17 cellular contexts compared by ENCODE assay signal in genomic region chr1:211279340-211279739, GRCh38. TPM values are rescaled to one million over a fixed set of nuclear protein-coding genes. Genes with fewer than 3 reads are reported as not detected.
A peak's percentile ranks its signal among the peaks of the same experiment; 100 is the strongest.
DNase-seq lines count a peak whose midpoint lies in the region; ATAC-seq, FAIRE-seq and TF ChIP-seq lines count a peak whose summit lies in the region.
"Had no signal": no experiment of that assay in that cellular context is flagged by ENCODE, and none has a peak within 500 bp of the region (broad histone marks: within the 10 kb centered on the region; RNA-seq: fewer than 3 reads in every experiment).

No MANE protein-coding gene starts in this region.

- BruUV-seq in GM12878 (replicated peaks; lab: Mats Ljungman, UMichigan): no TSS peak

- H2AFZ ChIP-seq in GM12878 (ENCODE audit: control insufficient read depth, low read depth, low read length): no peak overlapping the region
- H2AFZ ChIP-seq: GM23248 had no signal

- intact Hi-C loops in GM12878 (cut with micrococcal nuclease; ENCODE audit: unreplicated experiment): no loop called here

- 0% methylated on average over 1 of the region's 1 CpG for WGBS in GM12878 (ENCODE audit: insufficient coverage, insufficient replicate concordance, low lambda C conversion rate, missing lambda C conversion rate)

- TF ChIP-seq POLR2A in GM12878 (IDR thresholded peaks at IDR 0.05; ENCODE audit: low read depth, low read length): no peak

- no peaks in the 10 kb centered on the region for H3K27me3 Mint-ChIP-seq in activated naive CD8-positive, alpha-beta T cell treated with anti-CD3 and anti-CD28 coated beads, Interleukin-2, amount 50 U/mL, for 24 hours
- H3K27me3 Mint-ChIP-seq in activated naive CD8-positive, alpha-beta T cell treated with anti-CD3 and anti-CD28 coated beads for 36 hours: no peaks in the 10 kb centered on the region

- H4K20me1 ChIP-seq in GM12878 (ENCODE audit: control insufficient read depth, insufficient read depth): no peaks in the 10 kb centered on the region

- TF ChIP-seq CTCF in GM12878 (IDR thresholded peaks at IDR 0.05 in 2 of 3, conservative IDR thresholded peaks at IDR 0.05 in 1 of 3; ENCODE audit: control insufficient read depth in 2 of 3, extremely low read depth in 1 of 3, insufficient read depth in 1 of 3, low read depth in 3 of 3, low read length in 3 of 3): no peak

- ATAC-seq in activated CD4-positive, CD25-positive, alpha-beta regulatory T cell treated with anti-CD3 and anti-CD28 coated beads, Interleukin-2, amount 50 U/mL, for 24 hours: peak; percentile 55 to 60
- ATAC-seq in activated naive CD8-positive, alpha-beta T cell treated with anti-CD3 and anti-CD28 coated beads, Interleukin-2, amount 50 U/mL, for 24 hours: peak; percentile 51
- ATAC-seq in GM12878: 0 out of 3 replicates have a peak, but pooled peaks have one; percentile 17
- no peak for ATAC-seq in GM18867 (IDR thresholded peaks at IDR 0.05; ENCODE audit: unreplicated experiment)
- ATAC-seq: CD8-positive, alpha-beta T cell had no signal

- no peak for DNase-seq in activated CD4-positive, CD25-positive, alpha-beta regulatory T cell (lab: John Stamatoyannopoulos, UW)
- no peak for DNase-seq in activated naive CD8-positive, alpha-beta T cell treated with anti-CD3 and anti-CD28 coated beads, Interleukin-2, amount 50 U/mL, for 24 hours
- DNase-seq in activated naive CD8-positive, alpha-beta T cell treated with anti-CD3 and anti-CD28 coated beads for 36 hours: no peak
- DNase-seq in GM12878 (ENCODE audit: low read depth, low spot score): no peak
- DNase-seq in Kasumi-1 (lab: John Stamatoyannopoulos, UW): no peak
- DNase-seq: CD8-positive, alpha-beta T cell; COR-L47; DND-41; GF-D8; GM23248; H7 had no signal

- H3K9me3 ChIP-seq in GM12878 (replicated peaks; ENCODE audit: control insufficient read depth, insufficient read depth, low read length) (no peaks in the 10 kb centered on the region), subcutaneous abdominal adipose tissue (ENCODE audit: control insufficient read depth in 5 of 5, low read length in 5 of 5) (no peaks in the 10 kb centered on the region)

- H3K36me3 ChIP-seq in GM12878 (ENCODE audit: control insufficient read depth in 2 of 2, insufficient read depth in 2 of 2, low read length in 1 of 2) (peaks cover 0 to 20% of the 10 kb centered on the region in 2 experiments; a peak in 2 of 4 replicates), subcutaneous abdominal adipose tissue (ENCODE audit: control insufficient read depth in 5 of 5, insufficient read depth in 5 of 5, low read length in 5 of 5) (peaks cover 23 to 52% (median 38%) of the 10 kb centered on the region in 5 donors)

- SMC1A ChIA-PET in GM12878 (lab: Charles Lee; ENCODE audit: uncharacterized antibody, unreplicated experiment): interaction anchor here (2.4 kb wide), 1 partner anchor 13 kb away, joined by 9 read pairs; no protein-coding TSS in a partner anchor

- H3K4me1 ChIP-seq in GM12878 (ENCODE audit: control insufficient read depth, insufficient read depth, low read length) (no peaks in the 10 kb centered on the region), subcutaneous abdominal adipose tissue (ENCODE audit: control insufficient read depth in 5 of 5, insufficient read depth in 5 of 5, low read length in 5 of 5) (peaks cover 0 to 20% (median 5%) of the 10 kb centered on the region in 5 donors)

- no peak overlapping the region for H3K4me2 ChIP-seq in GM12878 (ENCODE audit: control insufficient read depth, insufficient read depth)

- H3K9ac ChIP-seq in GM12878 (ENCODE audit: control insufficient read depth, insufficient read depth, low read length) (no peak overlapping the region), subcutaneous abdominal adipose tissue (ENCODE audit: low read length in 5 of 5) (no peak overlapping the region)
- H3K9ac ChIP-seq: GM23248 had no signal

- CTCF ChIA-PET in GM12878 (lab: Yijun Ruan, JAX): no interaction called here

- no peak overlapping the region for H3K4me3 ChIP-seq in GM12878
- H3K4me3 ChIP-seq in subcutaneous abdominal adipose tissue (ENCODE audit: low read depth in 1 of 5, low read length in 5 of 5): no peak overlapping the region
- H3K4me3 ChIP-seq: GM23248 had no signal

- no peak for TF ChIP-seq RAD21 in GM12878 (IDR thresholded peaks at IDR 0.05; ENCODE audit: insufficient read depth, low read depth, low read length)

- FAIRE-seq in GM12878 (lab: Jason Lieb, UNC): no peak
- FAIRE-seq: GM18507 had no signal

- H3K36me3 Mint-ChIP-seq in activated naive CD8-positive, alpha-beta T cell treated with anti-CD3 and anti-CD28 coated beads, Interleukin-2, amount 50 U/mL, for 24 hours (ENCODE audit: low read depth): peaks cover 12% of the 10 kb centered on the region
- H3K36me3 Mint-ChIP-seq in activated naive CD8-positive, alpha-beta T cell treated with anti-CD3 and anti-CD28 coated beads for 36 hours: peaks cover 7% of the 10 kb centered on the region

- H3K27ac Mint-ChIP-seq in activated naive CD8-positive, alpha-beta T cell treated with anti-CD3 and anti-CD28 coated beads, Interleukin-2, amount 50 U/mL, for 24 hours: peak overlapping the region; percentile 31
- H3K27ac Mint-ChIP-seq in activated naive CD8-positive, alpha-beta T cell treated with anti-CD3 and anti-CD28 coated beads for 36 hours: no peak overlapping the region
- H3K27ac Mint-ChIP-seq: CD14-positive monocyte; CD8-positive, alpha-beta T cell had no signal

- H3K27ac ChIP-seq in GM12878 (ENCODE audit: control insufficient read depth, insufficient read depth) (no peak overlapping the region), subcutaneous abdominal adipose tissue (ENCODE audit: low read depth, low read length) (peak overlapping the region; percentile 5)
- H3K27ac ChIP-seq: 22Rv1, GM23248 had no signal

- H3K9me3 Mint-ChIP-seq in activated naive CD8-positive, alpha-beta T cell treated with anti-CD3 and anti-CD28 coated beads, Interleukin-2, amount 50 U/mL, for 24 hours: no peaks in the 10 kb centered on the region
- no peaks in the 10 kb centered on the region for H3K9me3 Mint-ChIP-seq in activated naive CD8-positive, alpha-beta T cell treated with anti-CD3 and anti-CD28 coated beads for 36 hours
- H3K9me3 Mint-ChIP-seq: CD14-positive monocyte; CD8-positive, alpha-beta T cell had no signal

- H3K79me2 ChIP-seq in GM12878 (ENCODE audit: control insufficient read depth, insufficient read depth, low read length): no peaks in the 10 kb centered on the region

- POLR2A ChIA-PET in GM12878 (lab: Charles Lee): no interaction called here

- H3K27me3 ChIP-seq in GM12878 (replicated peaks in 1 of 2; ENCODE audit: control insufficient read depth in 2 of 2, insufficient read depth in 2 of 2, low read length in 1 of 2) (no peaks in the 10 kb centered on the region), subcutaneous abdominal adipose tissue (ENCODE audit: control insufficient read depth in 5 of 5, insufficient read depth in 4 of 5, low read length in 5 of 5) (no peaks in the 10 kb centered on the region)

- RAD21 ChIA-PET in GM12878 (lab: Charles Lee; ENCODE audit: unreplicated experiment): no interaction called here

- no peak for TF ChIP-seq EP300 in GM12878 (IDR thresholded peaks at IDR 0.05; ENCODE audit: borderline replicate concordance in 1 of 2, control insufficient read depth in 1 of 2, low read depth in 2 of 2, low read length in 2 of 2)

- peaks cover 5% of the 10 kb centered on the region for H3K4me1 Mint-ChIP-seq in activated naive CD8-positive, alpha-beta T cell treated with anti-CD3 and anti-CD28 coated beads, Interleukin-2, amount 50 U/mL, for 24 hours
- peaks cover 8% of the 10 kb centered on the region for H3K4me1 Mint-ChIP-seq in activated naive CD8-positive, alpha-beta T cell treated with anti-CD3 and anti-CD28 coated beads for 36 hours
- H3K4me1 Mint-ChIP-seq: CD14-positive monocyte had no signal

- no peak overlapping the region for H3K4me3 Mint-ChIP-seq in activated naive CD8-positive, alpha-beta T cell treated with anti-CD3 and anti-CD28 coated beads, Interleukin-2, amount 50 U/mL, for 24 hours
- no peak overlapping the region for H3K4me3 Mint-ChIP-seq in activated naive CD8-positive, alpha-beta T cell treated with anti-CD3 and anti-CD28 coated beads for 36 hours
- H3K4me3 Mint-ChIP-seq: CD14-positive monocyte; CD8-positive, alpha-beta T cell had no signal

- in situ Hi-C loops in GM12878 (cut with MboI): no loop called here

RNA-seq across cellular contexts. Expression of gene RCOR3, which starts 20.2 kb away (rescaled TPM):
- 10 to 100 TPM; 31.8 to 33.7 TPM for total RNA-seq in activated naive CD8-positive, alpha-beta T cell treated with anti-CD3 and anti-CD28 coated beads for 36 hours
- 188 and 191 TPM in 2 replicates for total RNA-seq in GM12878 (2013; cell fraction: nucleolus; rRNA removed)
- total RNA-seq in GM12878 (2014; rRNA removed): 14.9 and 18.5 TPM in 2 replicates
- total RNA-seq in GM12878 (2014; rRNA removed; fragmentation: Illumina TruSeq; extraction: Trizol): 22.3 and 26.9 TPM in 2 replicates
- total RNA-seq in GM12878 (2021): 24.8 and 25.2 TPM in 2 replicates
- 17.5 TPM for polyA plus RNA-seq in GM12878 (2011; ENCODE audit: low read depth)
- polyA plus RNA-seq in GM12878 (2011; rRNA removed): 55.0 and 55.5 TPM in 2 replicates
- polyA plus RNA-seq in GM12878 (2011; cell fraction: cytosol; rRNA removed): 23.9 and 28.9 TPM in 2 replicates
- polyA plus RNA-seq in GM12878 (2011; cell fraction: nucleus; rRNA removed): 84.7 and 102 TPM in 2 replicates
- 22.6 and 24.1 TPM in 2 replicates for polyA plus RNA-seq in GM12878 (2012)
- polyA plus RNA-seq in GM12878 (2014; fragmentation: Illumina TruSeq; extraction: Trizol): 28.8 and 29.9 TPM in 2 replicates
- polyA plus RNA-seq in GM12878 (2014; fragmentation: Nextera tagmentation; extraction: Ambion mirVana): 1 to 10 TPM; 8.0 to 8.2 TPM
- 20.2 and 26.6 TPM in 2 replicates for polyA plus RNA-seq in GM12878 (2014; rRNA removed)
- polyA plus RNA-seq in GM12878 (2016; fragmentation: Nextera tagmentation; extraction: Ambion mirVana): 10 to 100 TPM; 25.0 to 26.8 TPM
- polyA minus RNA-seq in GM12878 (2011; rRNA and poly(A)+ RNA removed): 53.6 and 71.5 TPM in 2 replicates
- 19.1 and 21.1 TPM in 2 replicates for polyA minus RNA-seq in GM12878 (2011; cell fraction: cytosol; rRNA and poly(A)+ RNA removed)
- polyA minus RNA-seq in GM12878 (2011; cell fraction: nucleus; rRNA and poly(A)+ RNA removed): 67.8 and 106 TPM in 2 replicates

RNA-seq across cellular contexts. Expression of gene TRAF5, which starts 47.3 kb away (rescaled TPM):
- 10 to 100 TPM; 23.7 to 24.4 TPM for total RNA-seq in activated naive CD8-positive, alpha-beta T cell treated with anti-CD3 and anti-CD28 coated beads for 36 hours
- 149 and 152 TPM in 2 replicates for total RNA-seq in GM12878 (2013; cell fraction: nucleolus; rRNA removed)
- 35.3 and 36.1 TPM in 2 replicates for total RNA-seq in GM12878 (2014; rRNA removed)
- total RNA-seq in GM12878 (2014; rRNA removed; fragmentation: Illumina TruSeq; extraction: Trizol): 25.0 and 26.5 TPM in 2 replicates
- 25.7 and 27.6 TPM in 2 replicates for total RNA-seq in GM12878 (2021)
- polyA plus RNA-seq in GM12878 (2011; ENCODE audit: low read depth): 17.0 TPM
- polyA plus RNA-seq in GM12878 (2011; rRNA removed): 36.5 and 49.7 TPM in 2 replicates
- polyA plus RNA-seq in GM12878 (2011; cell fraction: cytosol; rRNA removed): 23.0 TPM in 2 replicates
- 96.9 and 102 TPM in 2 replicates for polyA plus RNA-seq in GM12878 (2011; cell fraction: nucleus; rRNA removed)
- 18.6 and 25.1 TPM in 2 replicates for polyA plus RNA-seq in GM12878 (2012)
- polyA plus RNA-seq in GM12878 (2014; fragmentation: Illumina TruSeq; extraction: Trizol): 36.4 and 48.6 TPM in 2 replicates
- 10 to 100 TPM; 10.6 to 11.8 TPM for polyA plus RNA-seq in GM12878 (2014; fragmentation: Nextera tagmentation; extraction: Ambion mirVana)
- polyA plus RNA-seq in GM12878 (2014; rRNA removed): 30.8 and 34.4 TPM in 2 replicates
- polyA plus RNA-seq in GM12878 (2016; fragmentation: Nextera tagmentation; extraction: Ambion mirVana): 10 to 100 TPM; 16.7 to 19.7 TPM
- polyA minus RNA-seq in GM12878 (2011; rRNA and poly(A)+ RNA removed): 24.5 and 25.3 TPM in 2 replicates
- 8.7 and 9.8 TPM in 2 replicates for polyA minus RNA-seq in GM12878 (2011; cell fraction: cytosol; rRNA and poly(A)+ RNA removed)
- polyA minus RNA-seq in GM12878 (2011; cell fraction: nucleus; rRNA and poly(A)+ RNA removed): 45.0 and 64.3 TPM in 2 replicates
